Comparison of ENCODE assay signal across 9 cellular contexts in genomic region chr1:168321945-168322344, GRCh38. TPM values are rescaled to one million over a fixed set of nuclear protein-coding genes. Genes with fewer than 3 reads are reported as not detected.
DNase-seq lines count a peak whose midpoint lies in the region; ATAC-seq and TF ChIP-seq lines count a peak whose summit lies in the region.
"Had no signal": no experiment of that assay in that cellular context is flagged by ENCODE, and none has a peak within 500 bp of the region (broad histone marks: within the 10 kb centered on the region; RNA-seq: fewer than 3 reads in every experiment).

No MANE protein-coding gene starts in this region.

- H3K4me1 Mint-ChIP-seq in naive thymus-derived CD8-positive, alpha-beta T cell, result peaks cover 0 to 5% (median 0%) of the 10 kb centered on the region in 4 donors

- no peak overlapping the region for H3K27ac Mint-ChIP-seq in naive thymus-derived CD8-positive, alpha-beta T cell
- H3K27ac Mint-ChIP-seq: T-cell had no signal

- ATAC-seq in GM21529 (IDR thresholded peaks at IDR 0.05; ENCODE audit: unreplicated experiment) (peak; percentile 52), HG03565 (IDR thresholded peaks at IDR 0.05; ENCODE audit: unreplicated experiment) (no peak)
- no peak for ATAC-seq in naive thymus-derived CD8-positive, alpha-beta T cell
- ATAC-seq: T-cell had no signal

- peaks cover 8 to 23% (median 11%) of the 10 kb centered on the region in 3 donors for H3K36me3 Mint-ChIP-seq in naive thymus-derived CD8-positive, alpha-beta T cell

- POLR2A ChIA-PET in naive thymus-derived CD8-positive, alpha-beta T cell (lab: Charles Lee), result no interaction called here

- H3K9me3 Mint-ChIP-seq in naive thymus-derived CD8-positive, alpha-beta T cell, result peaks cover 0 to 4% (median 0%) of the 10 kb centered on the region in 9 donors

- H3K4me3 ChIP-seq in fibroblast of the aortic adventitia (ENCODE audit: low read depth, low read length), result no peak overlapping the region

- no peak overlapping the region for H3K4me3 Mint-ChIP-seq in naive thymus-derived CD8-positive, alpha-beta T cell
- H3K4me3 Mint-ChIP-seq: T-cell had no signal

- TF ChIP-seq CTCF in AG09319 (IDR thresholded peaks at IDR 0.05; ENCODE audit: low read depth, low read length), result peak; percentile 33
- peak; percentile 62 for TF ChIP-seq CTCF in fibroblast of the aortic adventitia (IDR thresholded peaks at IDR 0.05; ENCODE audit: insufficient read depth, low read length)

- no peaks in the 10 kb centered on the region for H3K27me3 Mint-ChIP-seq in naive thymus-derived CD8-positive, alpha-beta T cell
- H3K27me3 Mint-ChIP-seq: T-cell had no signal

- DNase-seq in AG09319 (ENCODE audit: extremely low read depth, low read depth) (no peak), OCI-M1 (lab: John Stamatoyannopoulos, UW) (peak; percentile 75), fibroblast of the aortic adventitia (ENCODE audit: low read depth) (peak; percentile 73), pons (ENCODE audit: low spot score) (no peak)
- no peak for DNase-seq in naive thymus-derived CD8-positive, alpha-beta T cell
- DNase-seq in effector CD4-positive, alpha-beta T cell, result no peak
- DNase-seq: T-cell had no signal

RNA-seq across cellular contexts. Expression of gene TBX19, which starts 41.3 kb away (rescaled TPM):
- 0.99 TPM in 1 of 2 replicates, not detected in the other for total RNA-seq in fibroblast of the aortic adventitia (ENCODE audit: low replicate concordance)
- total RNA-seq in naive thymus-derived CD8-positive, alpha-beta T cell, result 1 to 10 TPM; 3.1 to 3.6 TPM
- polyA plus RNA-seq in naive thymus-derived CD8-positive, alpha-beta T cell, result 1 to 10 TPM; 1.2 to 3.1 (median 2.2) TPM

Comparison
In these comparisons a context has a peak if more than half of its experiments do, and no peak if none do; other contexts are left out.
1. DNase-seq: peak in OCI-M1 (single experiment) and fibroblast of the aortic adventitia (single experiment); none in AG09319 (single experiment), naive thymus-derived CD8-positive, alpha-beta T cell (0 of 10), effector CD4-positive, alpha-beta T cell (single experiment) and pons (single experiment).